ENCODE assay signal across 8 cellular contexts in the genomic region with DNA sequence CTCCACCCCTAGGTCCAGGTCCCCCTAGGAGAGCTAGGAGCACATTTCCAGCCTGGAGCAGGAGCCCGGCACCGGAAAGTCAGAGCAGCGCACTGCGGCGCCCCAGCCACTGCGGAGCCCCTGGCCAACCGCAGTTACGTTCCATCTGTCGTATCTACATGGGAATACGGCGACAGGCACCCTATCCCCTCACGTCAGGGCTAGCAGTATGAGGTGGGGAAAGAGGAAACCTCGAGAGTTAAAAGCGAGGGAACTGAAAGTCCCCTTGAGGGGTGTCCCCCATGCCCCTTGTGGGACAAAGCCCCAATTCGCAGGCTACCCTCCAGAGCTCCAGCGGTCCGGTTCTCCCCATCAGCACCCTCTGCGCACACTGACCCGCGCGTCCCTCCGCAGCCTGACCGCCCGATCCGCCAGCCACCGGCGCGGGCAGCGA. TPM values are rescaled to one million over a fixed set of nuclear protein-coding genes. Genes with fewer than 3 reads are reported as not detected.
DNase-seq lines count a peak whose midpoint lies in the region; ATAC-seq and TF ChIP-seq lines count a peak whose summit lies in the region.

No MANE protein-coding gene starts in this region.

- peaks cover 2% of the 10 kb centered on the region for H3K27me3 ChIP-seq in GM06990 (replicated peaks; ENCODE audit: control insufficient read depth, insufficient read depth, low read length)
- no peaks in the 10 kb centered on the region for H3K27me3 ChIP-seq in SJCRH30
- peaks cover 0 to 7% of the 10 kb centered on the region in 2 donors for H3K27me3 ChIP-seq in right lobe of liver
- peaks cover 38% of the 10 kb centered on the region for H3K27me3 ChIP-seq in suprapubic skin

- WGBS in right lobe of liver (ENCODE audit: insufficient coverage, low coverage, low lambda C conversion rate, missing lambda C conversion rate) = 0% methylated on average over 1 of the region's 29 CpGs
- WGBS in suprapubic skin = 2% methylated on average over 13 of the region's 29 CpGs

- H3K27ac ChIP-seq in SJCRH30 (no peak overlapping the region), coronary artery (peak overlapping the region; percentile 15 to 82), right lobe of liver (no peak overlapping the region), suprapubic skin (no peak overlapping the region)

- TF ChIP-seq POLR2A in right lobe of liver (IDR thresholded peaks at IDR 0.05) (no peak), suprapubic skin (IDR thresholded peaks at IDR 0.05) (no peak)

- TF ChIP-seq CTCF in GM06990 (IDR thresholded peaks at IDR 0.05; ENCODE audit: insufficient read depth, low read length, poor library complexity, severe bottlenecking) (no peak), coronary artery (IDR thresholded peaks at IDR 0.05) (no peak), right lobe of liver (IDR thresholded peaks at IDR 0.05) (no peak), suprapubic skin (IDR thresholded peaks at IDR 0.05) (no peak)

- H3K4me3 ChIP-seq in GM06990 (replicated peaks; ENCODE audit: low read depth, low read length) = peak overlapping the region; percentile 35
- peak overlapping the region; percentile 63 for H3K4me3 ChIP-seq in SJCRH30
- H3K4me3 ChIP-seq in coronary artery = peak overlapping the region; percentile 90
- peak overlapping the region; percentile 40 to 52 (median 43) for H3K4me3 ChIP-seq in right lobe of liver
- peak overlapping the region; percentile 82 for H3K4me3 ChIP-seq in suprapubic skin

- H3K36me3 ChIP-seq in GM06990 (ENCODE audit: control insufficient read depth, insufficient read depth, low read length) (no peaks in the 10 kb centered on the region), SJCRH30 (no peaks in the 10 kb centered on the region), right lobe of liver (no peaks in the 10 kb centered on the region), suprapubic skin (no peaks in the 10 kb centered on the region)

- DNase-seq in GM06990 (ENCODE audit: extremely low read depth, insufficient read length) = peak; percentile 27
- no peak for DNase-seq in SJCRH30
- no peak for DNase-seq in coronary artery (ENCODE audit: low spot score)
- DNase-seq in right lobe of liver = peak in 1 of 3 donors; percentile 51
- peak in 1 of 2 donors; percentile 60 for DNase-seq in suprapubic skin (ENCODE audit: low spot score in 2 of 2)

- TF ChIP-seq EP300 in suprapubic skin (IDR thresholded peaks at IDR 0.05) = no peak

- ATAC-seq in HG02759 (IDR thresholded peaks at IDR 0.05; ENCODE audit: unreplicated experiment) (peak; percentile 25), right lobe of liver (peak; percentile 40 to 54 (median 48)), HG03280 (IDR thresholded peaks at IDR 0.05; ENCODE audit: unreplicated experiment) (no peak), HG03469 (IDR thresholded peaks at IDR 0.05; ENCODE audit: unreplicated experiment) (no peak)

- intact Hi-C loops in right lobe of liver (cut with DNase I) = no loop called here

- peaks cover 5% of the 10 kb centered on the region; the same call in 1 of the 2 replicates for H3K4me1 ChIP-seq in SJCRH30
- peaks cover 0 to 10% (median 0%) of the 10 kb centered on the region in 4 donors for H3K4me1 ChIP-seq in right lobe of liver
- H3K4me1 ChIP-seq in suprapubic skin = peaks cover 22% of the 10 kb centered on the region

- H3K9me3 ChIP-seq in SJCRH30 (replicated peaks) (no peaks in the 10 kb centered on the region), right lobe of liver (no peaks in the 10 kb centered on the region), suprapubic skin (no peaks in the 10 kb centered on the region)

RNA-seq across cellular contexts. Expression of a gene that starts 1.0 kb away (rescaled TPM):
- total RNA-seq in SJCRH30 (2014; rRNA removed; shearing (Covaris generic)) = 0.06 and 0.28 TPM in 2 replicates
- total RNA-seq in right lobe of liver = under 1 TPM in 5 of 6 experiments, not detected in 1; 0.04 to 0.20 (median 0.17) TPM
- total RNA-seq in suprapubic skin = under 1 TPM in 3 of 4 donors, not detected in 1; 0.16 to 0.70 (median 0.17) TPM

RNA-seq across cellular contexts. Expression of a gene that starts 15.0 kb away (rescaled TPM):
- total RNA-seq in SJCRH30 (2014; rRNA removed; shearing (Covaris generic)) = 43.9 and 44.4 TPM in 2 replicates
- 10 to 100 TPM in 5 of 6 experiments, 1 to 10 TPM in 1; 9.6 to 17.1 (median 11.3) TPM for total RNA-seq in right lobe of liver
- 10 to 100 TPM; 14.8 to 24.7 (median 21.3) TPM for total RNA-seq in suprapubic skin

Comparison
In these comparisons a context has a peak if more than half of its experiments do, and no peak if none do; other contexts are left out.
1. H3K4me3 ChIP-seq: peak in every context shown above with its lines; median percentile 90 in coronary artery; 82 in suprapubic skin; 63 in SJCRH30; 43 in right lobe of liver; 35 in GM06990.
2. ATAC-seq: peak in HG02759 (single experiment) and right lobe of liver (4 of 4); none in HG03280 (single experiment) and HG03469 (single experiment).
3. H3K27ac ChIP-seq: peak in coronary artery (2 of 2); none in SJCRH30 (single experiment), right lobe of liver (0 of 3) and suprapubic skin (single experiment).